In genomic region chr19:48962029-48962848, GRCh38 we compare ENCODE assay signal across 8 cellular contexts. TPM values are rescaled to one million over a fixed set of nuclear protein-coding genes. Genes with fewer than 3 reads are reported as not detected.
DNase-seq lines count a peak whose midpoint lies in the region; TF ChIP-seq lines count a peak whose summit lies in the region.

No MANE protein-coding gene starts in this region.

- CTCF ChIA-PET in HEK293 (lab: Yijun Ruan, JAX): interaction anchor here (0.7 to 1.7 kb wide), 3 partner anchors 8 to 126 kb away, joined by 3 to 10 read pairs (median 5); partner anchors contain the start of gene HSD17B14

- H3K4me2 ChIP-seq in OCI-LY3 (ENCODE audit: low read length): peak overlapping the region; percentile 98

- DNase-seq in G401 (ENCODE audit: low spot score) (peak; percentile 29), right atrium auricular region (ENCODE audit: low spot score) (no peak), NCI-H774 (lab: John Stamatoyannopoulos, UW) (no peak), hepatic stellate cell (ENCODE audit: low spot score) (no peak)
- peak; percentile 29 for DNase-seq in activated naive CD4-positive, alpha-beta T cell treated with anti-CD3 and anti-CD28 coated beads, Interleukin-2, amount 50 U/mL, for 16 hours

- in situ Hi-C loops in G401 (cut with HindIII; ENCODE audit: low sequenced_read_pairs): no loop called here

- no peaks in the 10 kb centered on the region for H3K27me3 ChIP-seq in OCI-LY3 (ENCODE audit: low read depth, low read length)
- H3K27me3 ChIP-seq in right atrium auricular region: no peaks in the 10 kb centered on the region

- H3K27ac ChIP-seq in HEK293 (ENCODE audit: extremely low read depth, low read depth, low read length): peak overlapping the region; percentile 16; the same call in 1 of the 2 replicates
- H3K27ac ChIP-seq in OCI-LY3 (ENCODE audit: low read length): peak overlapping the region; percentile 96
- peak overlapping the region; percentile 90 to 92 for H3K27ac ChIP-seq in right atrium auricular region
- H3K27ac ChIP-seq in skin epidermis: peak overlapping the region in 20 of 21 experiments; percentile 10 to 95 (median 88)

- H3K4me3 ChIP-seq in HEK293 (ENCODE audit: low read depth, low read length) (no peak overlapping the region), OCI-LY3 (ENCODE audit: low read length) (peak overlapping the region; percentile 76), right atrium auricular region (no peak overlapping the region), skin epidermis (no peak overlapping the region)

- H2AFZ ChIP-seq in OCI-LY3 (ENCODE audit: low read depth, low read length): no peak overlapping the region

- POLR2A ChIA-PET in HEK293 (lab: Yijun Ruan, JAX): interaction anchor here (0.6 to 2.7 kb wide), 8 partner anchors 8 to 185 kb away, joined by 3 to 16 read pairs (median 6); partner anchors contain the start of genes DHDH, GYS1, NUCB1 and PPP1R15A

- H3K9me3 ChIP-seq in HEK293 (ENCODE audit: control insufficient read depth, insufficient read depth, low read depth, low read length) (no peaks in the 10 kb centered on the region), OCI-LY3 (ENCODE audit: insufficient read depth, low read length) (no peaks in the 10 kb centered on the region), right atrium auricular region (no peaks in the 10 kb centered on the region)

- H3K9ac ChIP-seq in OCI-LY3 (ENCODE audit: low read length): peak overlapping the region; percentile 97

- peaks cover 17% of the 10 kb centered on the region for H4K20me1 ChIP-seq in OCI-LY3 (ENCODE audit: insufficient read depth, low read length)

- peaks cover 30% of the 10 kb centered on the region for H3K79me2 ChIP-seq in OCI-LY3 (ENCODE audit: low read length)

- TF ChIP-seq CTCF in HEK293 (tag by site-specific recombination; IDR thresholded peaks at IDR 0.05) (no peak), OCI-LY3 (IDR thresholded peaks at IDR 0.05; ENCODE audit: low read depth, low read length) (no peak), right atrium auricular region (IDR thresholded peaks at IDR 0.05) (no peak)

- peaks cover 13 to 38% of the 10 kb centered on the region in 2 experiments; a peak in 2 of 3 replicates for H3K36me3 ChIP-seq in HEK293 (ENCODE audit: control insufficient read depth in 2 of 2, insufficient read depth in 1 of 2, low read length in 2 of 2)
- H3K36me3 ChIP-seq in OCI-LY3 (replicated peaks; ENCODE audit: low read depth, low read length): peaks cover 18% of the 10 kb centered on the region
- H3K36me3 ChIP-seq in right atrium auricular region: peaks cover 18% of the 10 kb centered on the region

- peaks cover 20% of the 10 kb centered on the region for H3K4me1 ChIP-seq in HEK293 (ENCODE audit: control insufficient read depth, insufficient read depth, low read length)
- peaks cover 42% of the 10 kb centered on the region for H3K4me1 ChIP-seq in OCI-LY3 (ENCODE audit: low read length)
- peaks cover 0 to 42% of the 10 kb centered on the region in 2 donors for H3K4me1 ChIP-seq in right atrium auricular region

TF ChIP-seq in HEK293, 187 proteins besides CTCF, POLR2A, EP300 and RAD21 (continues in another document):
- no peak for TF ChIP-seq ZNF239 (tag by site-specific recombination; IDR thresholded peaks at IDR 0.05)
- no peak for TF ChIP-seq ZNF48 (tag by site-specific recombination; IDR thresholded peaks at IDR 0.05)
- TF ChIP-seq ZFP3 (tag by site-specific recombination; IDR thresholded peaks at IDR 0.05; ENCODE audit: low read depth): no peak
- no peak for TF ChIP-seq ZNF423 (tag by site-specific recombination; IDR thresholded peaks at IDR 0.05)
- TF ChIP-seq ZNF529 (tag by site-specific recombination; IDR thresholded peaks at IDR 0.05; ENCODE audit: insufficient replicate concordance): no peak
- TF ChIP-seq ZNF280C (tag by site-specific recombination; IDR thresholded peaks at IDR 0.05): no peak
- TF ChIP-seq ZNF2 (tag by site-specific recombination; IDR thresholded peaks at IDR 0.05): no peak
- no peak for TF ChIP-seq ZNF146 (tag by site-specific recombination; IDR thresholded peaks at IDR 0.05)
- TF ChIP-seq TSHZ1 (tag by site-specific recombination; IDR thresholded peaks at IDR 0.05; ENCODE audit: borderline replicate concordance): no peak
- no peak for TF ChIP-seq ZNF302 (tag by site-specific recombination; IDR thresholded peaks at IDR 0.05; ENCODE audit: low read depth)
- peak; percentile 51; the same call in 1 of the 2 replicates for TF ChIP-seq ZSCAN30 (tag by site-specific recombination; IDR thresholded peaks at IDR 0.05)
- TF ChIP-seq ZNF670 (tag by site-specific recombination; IDR thresholded peaks at IDR 0.05; ENCODE audit: low read depth): no peak
- TF ChIP-seq ZNF366 (tag by site-specific recombination; conservative IDR thresholded peaks at IDR 0.05): peak; percentile 64
- no peak for TF ChIP-seq ZNF555 (tag by site-specific recombination; conservative IDR thresholded peaks at IDR 0.05)
- TF ChIP-seq ZNF18 (tag by site-specific recombination; IDR thresholded peaks at IDR 0.05): no peak
- TF ChIP-seq ZNF776 (tag by site-specific recombination; IDR thresholded peaks at IDR 0.05; ENCODE audit: borderline replicate concordance): no peak
- TF ChIP-seq ZNF501 (tag by site-specific recombination; IDR thresholded peaks at IDR 0.05): no peak
- TF ChIP-seq ZBTB21 (tag by site-specific recombination; IDR thresholded peaks at IDR 0.05): no peak
- peak; percentile 15; the same call in 1 of the 2 replicates for TF ChIP-seq ZBTB20 (tag by site-specific recombination; IDR thresholded peaks at IDR 0.05)
- TF ChIP-seq SETDB1 (IDR thresholded peaks at IDR 0.05; ENCODE audit: insufficient read length, low read length): no peak

RNA-seq across cellular contexts. Expression of gene FTL, which starts 2.9 kb away (rescaled TPM):
- 4,146 and 4,408 TPM in 2 replicates for total RNA-seq in G401 (2014; rRNA removed; shearing (Covaris generic))
- 1,000 to 10,000 TPM; 1,493 to 3,053 TPM for total RNA-seq in right atrium auricular region

RNA-seq across cellular contexts. Expression of gene BAX, which starts 7.6 kb away (rescaled TPM):
- 160 and 177 TPM in 2 replicates for total RNA-seq in G401 (2014; rRNA removed; shearing (Covaris generic))
- total RNA-seq in right atrium auricular region: 10 to 100 TPM; 10.7 to 21.2 TPM

RNA-seq across cellular contexts. Expression of gene DHDH, which starts 28.7 kb away (rescaled TPM):
- total RNA-seq in G401 (2014; rRNA removed; shearing (Covaris generic)): 3.0 and 4.2 TPM in 2 replicates
- not detected for total RNA-seq in right atrium auricular region

RNA-seq across cellular contexts. Expression of gene GYS1, which starts 30.9 kb away (rescaled TPM):
- total RNA-seq in G401 (2014; rRNA removed; shearing (Covaris generic)): 41.3 and 43.2 TPM in 2 replicates
- total RNA-seq in right atrium auricular region: 10 to 100 TPM; 72.1 to 88.1 TPM

RNA-seq across cellular contexts. Expression of gene RUVBL2, which starts 31.4 kb away (rescaled TPM):
- total RNA-seq in G401 (2014; rRNA removed; shearing (Covaris generic)): 426 and 535 TPM in 2 replicates
- total RNA-seq in right atrium auricular region: 10 to 100 TPM; 49.1 to 87.7 TPM

Comparison
In these comparisons a context has a peak if more than half of its experiments do, and no peak if none do; other contexts are left out.
1. DNase-seq: peak in G401 (single experiment) and activated naive CD4-positive, alpha-beta T cell treated with anti-CD3 and anti-CD28 coated beads, Interleukin-2, amount 50 U/mL, for 16 hours (single experiment); none in right atrium auricular region (single experiment), NCI-H774 (single experiment) and hepatic stellate cell (single experiment).
2. H3K27ac ChIP-seq: peak in every context shown above with its lines; median percentile 96 in OCI-LY3; 91 in right atrium auricular region; 88 in skin epidermis; 16 in HEK293.